ENCODE assay signal across 1 cellular context in genomic region chr2:172106128-172106961, GRCh38.
TF ChIP-seq lines count a peak whose summit lies in the region.

No MANE protein-coding gene starts in this region.

TF ChIP-seq in IMR-90, 13 proteins besides CTCF, POLR2A, EP300 and RAD21:
- TF ChIP-seq NFE2L2 (IDR thresholded peaks at IDR 0.05; ENCODE audit: low read depth, low read length) = no peak
- TF ChIP-seq BHLHE40 (IDR thresholded peaks at IDR 0.05; ENCODE audit: low read depth, low read length) = no peak
- TF ChIP-seq CEBPB (IDR thresholded peaks at IDR 0.05; ENCODE audit: low read depth, low read length) = no peak
- TF ChIP-seq SMC3 (IDR thresholded peaks at IDR 0.05; ENCODE audit: low read depth, low read length) = peak; percentile 62
